Comparison of ENCODE assay signal across 12 cellular contexts in genomic region chr14:102220031-102220430, GRCh38.
A peak's percentile ranks its signal among the peaks of the same experiment; 100 is the strongest.
DNase-seq lines count a peak whose midpoint lies in the region; ATAC-seq and TF ChIP-seq lines count a peak whose summit lies in the region.
"Had no signal": no experiment of that assay in that cellular context is flagged by ENCODE, and none has a peak within 500 bp of the region (broad histone marks: within the 10 kb centered on the region; RNA-seq: fewer than 3 reads in every experiment).

No MANE protein-coding gene starts in this region.

- peaks cover 31% of the 10 kb centered on the region for H3K4me1 Mint-ChIP-seq in GM23338
- peaks cover 24% of the 10 kb centered on the region for H3K4me1 Mint-ChIP-seq in stimulated activated naive CD8-positive, alpha-beta T cell treated with anti-CD3 and anti-CD28 coated beads, Interleukin-15, amount 100 ng/mL, for 72 hours
- H3K4me1 Mint-ChIP-seq: activated naive CD4-positive, alpha-beta T cell treated with anti-CD3 and anti-CD28 coated beads, Interleukin-2, amount 50 U/mL, for 24 hours had no signal

- ATAC-seq in GM23338 (no peak), HG03520 (IDR thresholded peaks at IDR 0.05; ENCODE audit: unreplicated experiment) (peak; percentile 83)
- peak; percentile 96 for ATAC-seq in stimulated activated naive CD8-positive, alpha-beta T cell treated with anti-CD3 and anti-CD28 coated beads, Interleukin-15, amount 100 ng/mL, for 72 hours

- peaks cover 25% of the 10 kb centered on the region; the same call in 1 of the 2 replicates for H3K79me2 ChIP-seq in GM23338 (replicated peaks; ENCODE audit: insufficient read depth)

- H3K4me3 Mint-ChIP-seq in GM23338, result no peak overlapping the region
- H3K4me3 Mint-ChIP-seq in stimulated activated naive CD8-positive, alpha-beta T cell treated with anti-CD3 and anti-CD28 coated beads, Interleukin-15, amount 100 ng/mL, for 72 hours, result no peak overlapping the region
- H3K4me3 Mint-ChIP-seq: activated naive CD4-positive, alpha-beta T cell treated with anti-CD3 and anti-CD28 coated beads, Interleukin-2, amount 50 U/mL, for 24 hours had no signal

- H3K27ac ChIP-seq in GM23338 (ENCODE audit: low read depth), result no peak overlapping the region
- no peak overlapping the region for H3K27ac ChIP-seq in caudate nucleus (ENCODE audit: low read depth, low read length)
- no peak overlapping the region for H3K27ac ChIP-seq in esophagus squamous epithelium
- H3K27ac ChIP-seq: tibial artery had no signal

- intact Hi-C loops in esophagus squamous epithelium (cut with DNase I), result no loop called here

- H3K4me2 ChIP-seq in GM23338, result no peak overlapping the region

- peak; percentile 31 for DNase-seq in stimulated activated CD4-positive, alpha-beta T cell treated with anti-CD3 and anti-CD28 coated beads, Interleukin-15, amount 100 ng/mL, for 24 hours
- DNase-seq in stimulated activated CD4-positive, alpha-beta T cell treated with anti-CD3 and anti-CD28 coated beads, Interleukin-12 subunit alpha, Interleukin-12 subunit beta, amount 100 ng/mL, for 4 hours, result no peak
- DNase-seq in GM23338 (ENCODE audit: low spot score), result no peak
- peak in 1 of 2 donors; percentile 55 for DNase-seq in stimulated activated naive CD8-positive, alpha-beta T cell treated with anti-CD3 and anti-CD28 coated beads, Interleukin-15, amount 100 ng/mL, for 72 hours
- no peak for DNase-seq in caudate nucleus (lab: John Stamatoyannopoulos, UW)
- no peak for DNase-seq in esophagus squamous epithelium (lab: John Stamatoyannopoulos, UW)
- no peak for DNase-seq in iPS-NIHi11 (ENCODE audit: low spot score)
- DNase-seq: NCI-H2029 treated with DMSO at 0.1 percent for 48 hours, SW 1271, tibial artery had no signal

- H3K4me3 ChIP-seq in GM23338 (no peak overlapping the region), esophagus squamous epithelium (no peak overlapping the region)
- H3K4me3 ChIP-seq: tibial artery had no signal

- H2AFZ ChIP-seq in GM23338, result no peak overlapping the region

- no peaks in the 10 kb centered on the region for H3K9me3 ChIP-seq in esophagus squamous epithelium
- H3K9me3 ChIP-seq: tibial artery had no signal

- peak overlapping the region; percentile 79; the same call in 1 of the 2 replicates for H3K27ac Mint-ChIP-seq in GM23338
- peak overlapping the region in 1 of 2 donors; percentile 45 for H3K27ac Mint-ChIP-seq in stimulated activated naive CD8-positive, alpha-beta T cell treated with anti-CD3 and anti-CD28 coated beads, Interleukin-15, amount 100 ng/mL, for 72 hours
- H3K27ac Mint-ChIP-seq: activated naive CD4-positive, alpha-beta T cell treated with anti-CD3 and anti-CD28 coated beads, Interleukin-2, amount 50 U/mL, for 24 hours had no signal

- TF ChIP-seq CTCF in GM23338 (conservative IDR thresholded peaks at IDR 0.05; ENCODE audit: low read depth in 2 of 2), result no peak
- TF ChIP-seq CTCF in esophagus squamous epithelium (IDR thresholded peaks at IDR 0.05), result no peak

- no peaks in the 10 kb centered on the region for H3K9me3 Mint-ChIP-seq in GM23338
- H3K9me3 Mint-ChIP-seq in stimulated activated naive CD8-positive, alpha-beta T cell treated with anti-CD3 and anti-CD28 coated beads, Interleukin-15, amount 100 ng/mL, for 72 hours, result no peaks in the 10 kb centered on the region
- H3K9me3 Mint-ChIP-seq: activated naive CD4-positive, alpha-beta T cell treated with anti-CD3 and anti-CD28 coated beads, Interleukin-2, amount 50 U/mL, for 24 hours had no signal

- H3K9me2 ChIP-seq in GM23338 (ENCODE audit: insufficient read depth), result no peaks in the 10 kb centered on the region

- H4K20me1 ChIP-seq in GM23338 (replicated peaks; ENCODE audit: insufficient read depth), result peaks cover 4% of the 10 kb centered on the region; the same call in 1 of the 2 replicates

- H3K36me3 ChIP-seq in GM23338 (ENCODE audit: insufficient read depth), result no peaks in the 10 kb centered on the region
- H3K36me3 ChIP-seq in esophagus squamous epithelium, result peaks cover 0 to 68% (median 0%) of the 10 kb centered on the region in 3 donors

- H3F3A ChIP-seq in GM23338 (replicated peaks; ENCODE audit: low read depth), result no peaks in the 10 kb centered on the region

- H3K27me3 Mint-ChIP-seq in GM23338 (ENCODE audit: insufficient read depth, low read depth, poor library complexity), result peaks cover 8% of the 10 kb centered on the region
- no peaks in the 10 kb centered on the region for H3K27me3 Mint-ChIP-seq in stimulated activated naive CD8-positive, alpha-beta T cell treated with anti-CD3 and anti-CD28 coated beads, Interleukin-15, amount 100 ng/mL, for 72 hours
- H3K27me3 Mint-ChIP-seq: activated naive CD4-positive, alpha-beta T cell treated with anti-CD3 and anti-CD28 coated beads, Interleukin-2, amount 50 U/mL, for 24 hours had no signal

- 94 to 100% methylated on average over 5 of the region's 12 CpGs for WGBS in esophagus squamous epithelium, 2 donors

- no peak for TF ChIP-seq POLR2A in esophagus squamous epithelium (IDR thresholded peaks at IDR 0.05)

- H3K4me1 ChIP-seq in GM23338 (ENCODE audit: insufficient read depth), result peaks cover 12% of the 10 kb centered on the region; the same call in 1 of the 2 replicates
- H3K4me1 ChIP-seq in esophagus squamous epithelium, result peaks cover 0 to 30% (median 6%) of the 10 kb centered on the region in 3 donors

- H3K27me3 ChIP-seq in GM23338 (ENCODE audit: insufficient read depth), result no peaks in the 10 kb centered on the region
- no peaks in the 10 kb centered on the region for H3K27me3 ChIP-seq in esophagus squamous epithelium
- H3K27me3 ChIP-seq: tibial artery had no signal

- H3K36me3 Mint-ChIP-seq in GM23338 (ENCODE audit: low read depth), result peaks cover 3% of the 10 kb centered on the region; the same call in 1 of the 3 replicates

TF ChIP-seq in GM23338, 12 proteins besides CTCF, POLR2A, EP300 and RAD21 (continues in another document):
- no peak for TF ChIP-seq POLR2AphosphoS5 (IDR thresholded peaks at IDR 0.05; ENCODE audit: low read depth)
- TF ChIP-seq ZNF462 (CRISPR knock-in tag; IDR thresholded peaks at IDR 0.05), result no peak
- TF ChIP-seq ZNF331 (CRISPR knock-in tag; IDR thresholded peaks at IDR 0.05; ENCODE audit: low read depth), result no peak
- TF ChIP-seq EZH2 (IDR thresholded peaks at IDR 0.05; ENCODE audit: low read depth, unreplicated experiment), result no peak
- TF ChIP-seq ZNF114 (CRISPR knock-in tag; IDR thresholded peaks at IDR 0.05), result no peak
- no peak for TF ChIP-seq CREB1 (CRISPR knock-in tag; IDR thresholded peaks at IDR 0.05; ENCODE audit: low read depth)
